In genomic region chrX:153829549-153829798, GRCh38 we compare ENCODE assay signal across 12 cellular contexts. TPM values are rescaled to one million over a fixed set of nuclear protein-coding genes. Genes with fewer than 3 reads are reported as not detected.
DNase-seq lines count a peak whose midpoint lies in the region; ATAC-seq and TF ChIP-seq lines count a peak whose summit lies in the region.
"Had no signal": no experiment of that assay in that cellular context is flagged by ENCODE, and none has a peak within 500 bp of the region (broad histone marks: within the 10 kb centered on the region; RNA-seq: fewer than 3 reads in every experiment).

No MANE protein-coding gene starts in this region.

- in situ Hi-C loops in GM23248 (cut with MboI): no loop called here
- in situ Hi-C loops in gastrocnemius medialis (cut with MboI; ENCODE audit: low sequenced_read_pairs in 4 of 4): no loop called here

- no peak for TF ChIP-seq CTCF in activated B cell treated with CpG ODN at 0.5 μM for 24 hours (IDR thresholded peaks at IDR 0.05)
- no peak for TF ChIP-seq CTCF in gastrocnemius medialis (IDR thresholded peaks at IDR 0.05 in 4 of 5, conservative IDR thresholded peaks at IDR 0.05 in 1 of 5)

- no peak overlapping the region for H3K9ac ChIP-seq in GM23248
- peak overlapping the region; percentile 58; the same call in 1 of the 2 replicates for H3K9ac ChIP-seq in iPS-20b (ENCODE audit: low read depth, low read length)

- no peaks in the 10 kb centered on the region for H3K9me2 ChIP-seq in GM23248 (ENCODE audit: insufficient read depth)

- H3F3A ChIP-seq in GM23248 (ENCODE audit: insufficient read depth): no peaks in the 10 kb centered on the region

- peak; percentile 19 for DNase-seq in GM23248
- DNase-seq in activated B cell treated with CpG ODN at 0.5 μM for 24 hours: no peak
- no peak for DNase-seq in gastrocnemius medialis
- no peak for DNase-seq in globus pallidus (ENCODE audit: low spot score)
- DNase-seq in inferior parietal cortex (ENCODE audit: extremely low spot score): no peak
- DNase-seq in NCI-H748 (lab: John Stamatoyannopoulos, UW; ENCODE audit: unreplicated experiment): no peak
- DNase-seq: DND-41; KG1; stimulated activated CD8-positive, alpha-beta memory T cell treated with anti-CD3 and anti-CD28 coated beads, Interleukin-4, amount 100 ng/mL, for 48 hours had no signal

- H3K9me3 Mint-ChIP-seq in activated B cell treated with CpG ODN at 0.5 μM for 24 hours: no peaks in the 10 kb centered on the region
- H3K9me3 Mint-ChIP-seq: activated naive CD4-positive, alpha-beta T cell treated with anti-CD3 and anti-CD28 coated beads, Interleukin-2, amount 50 U/mL, for 72 hours had no signal

- 1% methylated on average over 14 of the region's 27 CpGs; no CpG with 5 or more reads in 1 of the 2 experiments for WGBS in GM23248 (ENCODE audit: low coverage in 1 of 2, low lambda C conversion rate in 2 of 2, missing lambda C conversion rate in 2 of 2), 2 experiments

- H3K4me1 ChIP-seq in GM23248 (ENCODE audit: insufficient read depth): no peaks in the 10 kb centered on the region
- peaks cover 19% of the 10 kb centered on the region for H3K4me1 ChIP-seq in iPS-20b (ENCODE audit: insufficient read depth, low read length)
- H3K4me1 ChIP-seq in gastrocnemius medialis: no peaks in the 10 kb centered on the region

- peaks cover 17% of the 10 kb centered on the region for H3K27me3 Mint-ChIP-seq in activated B cell treated with CpG ODN at 0.5 μM for 24 hours

- no peak overlapping the region for H2AFZ ChIP-seq in GM23248

- CTCF ChIA-PET in activated B cell treated with CpG ODN at 0.5 μM for 24 hours (lab: Charles Lee): no interaction called here

- peak overlapping the region; percentile 41 for H3K4me3 Mint-ChIP-seq in activated B cell treated with CpG ODN at 0.5 μM for 24 hours

- ATAC-seq in activated B cell treated with CpG ODN at 0.5 μM for 24 hours (ENCODE audit: low read depth) (no peak), gastrocnemius medialis (no peak), GM21360 (IDR thresholded peaks at IDR 0.05; ENCODE audit: unreplicated experiment) (no peak)

- H3K4me3 ChIP-seq in GM23248: no peak overlapping the region
- H3K4me3 ChIP-seq in iPS-20b (ENCODE audit: low read length): peak overlapping the region; percentile 80; the same call in 1 of the 2 replicates
- H3K4me3 ChIP-seq in gastrocnemius medialis: peak overlapping the region; percentile 22 to 38 (median 34)

- H3K4me2 ChIP-seq in GM23248 (ENCODE audit: unreplicated experiment): no peak overlapping the region

- no peaks in the 10 kb centered on the region for H3K36me3 Mint-ChIP-seq in activated B cell treated with CpG ODN at 0.5 μM for 24 hours (ENCODE audit: low read depth)
- H3K36me3 Mint-ChIP-seq: activated naive CD4-positive, alpha-beta T cell treated with anti-CD3 and anti-CD28 coated beads, Interleukin-2, amount 50 U/mL, for 72 hours had no signal

- H3K36me3 ChIP-seq in GM23248 (ENCODE audit: low read depth): no peaks in the 10 kb centered on the region
- H3K36me3 ChIP-seq in iPS-20b (ENCODE audit: insufficient read depth, low read depth, low read length): no peaks in the 10 kb centered on the region; the same call in 1 of the 2 replicates
- H3K36me3 ChIP-seq in gastrocnemius medialis: no peaks in the 10 kb centered on the region

- H3K79me2 ChIP-seq in GM23248 (ENCODE audit: insufficient read depth): no peaks in the 10 kb centered on the region

- intact Hi-C loops in activated B cell treated with CpG ODN at 0.5 μM for 24 hours (cut with micrococcal nuclease) (no loop called here), gastrocnemius medialis (cut with DNase I; ENCODE audit: low total_unique reads) (no loop called here)

- H3K27ac Mint-ChIP-seq in activated B cell treated with CpG ODN at 0.5 μM for 24 hours: no peak overlapping the region
- H3K27ac Mint-ChIP-seq: activated naive CD4-positive, alpha-beta T cell treated with anti-CD3 and anti-CD28 coated beads, Interleukin-2, amount 50 U/mL, for 72 hours had no signal

- POLR2A ChIA-PET in activated B cell treated with CpG ODN at 0.5 μM for 24 hours (lab: Charles Lee): no interaction called here

- no peak for TF ChIP-seq POLR2A in gastrocnemius medialis (IDR thresholded peaks at IDR 0.05)

- no peaks in the 10 kb centered on the region for H3K9me3 ChIP-seq in GM23248 (ENCODE audit: low read depth)
- no peaks in the 10 kb centered on the region for H3K9me3 ChIP-seq in iPS-20b (ENCODE audit: insufficient read depth, low read depth, low read length)
- H3K9me3 ChIP-seq in gastrocnemius medialis: no peaks in the 10 kb centered on the region

- H4K20me1 ChIP-seq in GM23248 (ENCODE audit: insufficient read depth): no peaks in the 10 kb centered on the region

- H3K27ac ChIP-seq in GM23248 (no peak overlapping the region), iPS-20b (ENCODE audit: low read length) (no peak overlapping the region), gastrocnemius medialis (no peak overlapping the region)

- H3K4me1 Mint-ChIP-seq in activated B cell treated with CpG ODN at 0.5 μM for 24 hours: peaks cover 7% of the 10 kb centered on the region

- H3K27me3 ChIP-seq in GM23248 (replicated peaks; ENCODE audit: insufficient read depth) (no peaks in the 10 kb centered on the region; the same call in 1 of the 2 replicates), iPS-20b (ENCODE audit: insufficient read depth, low read length) (peaks cover 20% of the 10 kb centered on the region), gastrocnemius medialis (peaks cover 0 to 23% (median 21%) of the 10 kb centered on the region in 3 donors)

RNA-seq across cellular contexts. Expression of gene PDZD4, which starts 0.9 kb away (rescaled TPM):
- 1.5 TPM in 1 of 2 replicates, not detected in the other for total RNA-seq in GM23248 (2014; rRNA removed; shearing (Covaris generic))
- not detected in 2 replicates for polyA plus RNA-seq in GM23248 (2016; fragmentation: Nextera tagmentation; extraction: Ambion mirVana)
- total RNA-seq in activated B cell treated with CpG ODN at 0.5 μM for 24 hours: 0.07 TPM in 1 of 2 replicates, not detected in the other
- total RNA-seq in gastrocnemius medialis: 1 to 10 TPM in 2 of 4 donors, under 1 TPM in 2; 0.59 to 2.2 (median 1.4) TPM

RNA-seq across cellular contexts. Expression of gene SSR4, which starts 35.0 kb away (rescaled TPM):
- total RNA-seq in GM23248 (2014; rRNA removed; shearing (Covaris generic)): 225 and 295 TPM in 2 replicates
- 568 TPM in 2 replicates for polyA plus RNA-seq in GM23248 (2016; fragmentation: Nextera tagmentation; extraction: Ambion mirVana)
- total RNA-seq in activated B cell treated with CpG ODN at 0.5 μM for 24 hours: 160 and 175 TPM in 2 replicates
- total RNA-seq in gastrocnemius medialis: 100 to 1,000 TPM in 2 of 4 donors, 10 to 100 TPM in 2; 73.9 to 111 (median 93.4) TPM

RNA-seq across cellular contexts. Expression of gene IDH3G, which starts 35.3 kb away (rescaled TPM):
- 79.5 and 88.2 TPM in 2 replicates for total RNA-seq in GM23248 (2014; rRNA removed; shearing (Covaris generic))
- 76.1 and 83.2 TPM in 2 replicates for polyA plus RNA-seq in GM23248 (2016; fragmentation: Nextera tagmentation; extraction: Ambion mirVana)
- total RNA-seq in activated B cell treated with CpG ODN at 0.5 μM for 24 hours (58.5 and 60.3 TPM in 2 replicates), gastrocnemius medialis (10 to 100 TPM; 79.8 to 92.7 (median 86.4) TPM)

RNA-seq across cellular contexts. Expression of gene SRPK3, which starts 48.6 kb away (rescaled TPM):
- total RNA-seq in GM23248 (2014; rRNA removed; shearing (Covaris generic)): 0.86 TPM in 1 of 2 replicates, not detected in the other
- polyA plus RNA-seq in GM23248 (2016; fragmentation: Nextera tagmentation; extraction: Ambion mirVana): 0.53 and 1.1 TPM in 2 replicates
- total RNA-seq in activated B cell treated with CpG ODN at 0.5 μM for 24 hours (not detected in 2 replicates), gastrocnemius medialis (10 to 100 TPM; 30.3 to 39.9 (median 33.8) TPM)
- total RNA-seq: activated naive CD4-positive, alpha-beta T cell treated with anti-CD3 and anti-CD28 coated beads, Interleukin-2, amount 50 U/mL, for 72 hours had no signal

RNA-seq across cellular contexts. Expression of gene L1CAM, which starts 56.5 kb away (rescaled TPM):
- total RNA-seq in GM23248 (2014; rRNA removed; shearing (Covaris generic)): 1.9 TPM in 1 of 2 replicates, not detected in the other
- 0.34 and 0.38 TPM in 2 replicates for polyA plus RNA-seq in GM23248 (2016; fragmentation: Nextera tagmentation; extraction: Ambion mirVana)
- total RNA-seq in activated B cell treated with CpG ODN at 0.5 μM for 24 hours (7.3 and 11.0 TPM in 2 replicates), gastrocnemius medialis (under 1 TPM; 0.05 to 0.62 (median 0.48) TPM)
